ENCODE assay signal across 8 cellular contexts in the genomic region with DNA sequence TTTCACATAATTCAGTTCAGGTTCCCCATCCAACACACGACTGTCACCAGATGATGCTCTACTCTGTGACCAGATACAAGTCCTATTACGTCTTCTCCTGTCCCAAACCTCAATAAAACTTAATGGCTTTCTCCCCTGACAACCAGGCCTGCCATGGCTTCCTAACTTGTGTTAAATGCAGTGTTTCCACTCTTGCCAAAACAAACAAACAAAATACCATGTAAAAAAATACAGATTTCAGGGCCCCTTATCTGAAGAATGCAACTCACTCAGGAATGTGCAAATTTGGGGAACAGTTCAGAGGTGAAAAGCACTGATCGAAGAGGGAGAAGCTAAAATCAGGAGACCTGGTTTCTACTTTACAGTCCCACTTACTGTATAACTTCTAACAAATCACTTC. TPM values are rescaled to one million over a fixed set of nuclear protein-coding genes. Genes with fewer than 3 reads are reported as not detected.
A peak's percentile ranks its signal among the peaks of the same experiment; 100 is the strongest.
DNase-seq lines count a peak whose midpoint lies in the region; ATAC-seq and TF ChIP-seq lines count a peak whose summit lies in the region.

No MANE protein-coding gene starts in this region.

- peaks cover 13 to 23% (median 15%) of the 10 kb centered on the region in 3 donors for H3K4me1 Mint-ChIP-seq in naive B cell

- H3K4me3 Mint-ChIP-seq in naive B cell: peak overlapping the region; percentile 90 to 99 (median 96)

- CTCF ChIA-PET in BJ (lab: Yijun Ruan, JAX): interaction anchor here (2.2 to 2.9 kb wide), 2 partner anchors 442 to 467 kb away, joined by 5 to 10 read pairs; no protein-coding TSS in a partner anchor

- no peaks in the 10 kb centered on the region for H3K9me3 Mint-ChIP-seq in naive B cell

- H3K9me3 ChIP-seq in colonic mucosa: no peaks in the 10 kb centered on the region

- H3K4me3 ChIP-seq in BJ (ENCODE audit: low read depth, low read length) (peak overlapping the region; percentile 57), LNCaP clone FGC (ENCODE audit: low read depth, low read length) (peak overlapping the region; percentile 78), colonic mucosa (peak overlapping the region; percentile 73)

- H3K36me3 ChIP-seq in BJ (ENCODE audit: control insufficient read depth, insufficient read depth, low read length): no peaks in the 10 kb centered on the region; the same call in 1 of the 2 replicates
- no peaks in the 10 kb centered on the region for H3K36me3 ChIP-seq in colonic mucosa

- no peak for ATAC-seq in naive B cell (ENCODE audit: low read depth in 2 of 2)

- peak overlapping the region; percentile 24 for H3K27ac ChIP-seq in colonic mucosa

- no peak for TF ChIP-seq CTCF in BJ (IDR thresholded peaks at IDR 0.05; ENCODE audit: insufficient read depth, low read depth, low read length)
- TF ChIP-seq CTCF in LNCaP clone FGC (IDR thresholded peaks at IDR 0.05; ENCODE audit: control insufficient read depth, extremely low read depth, insufficient read depth): no peak
- TF ChIP-seq CTCF in colonic mucosa (IDR thresholded peaks at IDR 0.05): no peak

- H3K36me3 Mint-ChIP-seq in naive B cell: no peaks in the 10 kb centered on the region

- peak overlapping the region; percentile 7 to 97 (median 93) for H3K27ac Mint-ChIP-seq in naive B cell

- no peaks in the 10 kb centered on the region for H3K27me3 ChIP-seq in BJ (ENCODE audit: control insufficient read depth, insufficient read depth, low read length)
- no peaks in the 10 kb centered on the region for H3K27me3 ChIP-seq in colonic mucosa

- intact Hi-C loops in colonic mucosa (cut with DNase I): no loop called here

- no peaks in the 10 kb centered on the region for H3K27me3 Mint-ChIP-seq in naive B cell

- H3K4me1 ChIP-seq in colonic mucosa: no peaks in the 10 kb centered on the region

- POLR2A ChIA-PET in BJ (lab: Charles Lee): no interaction called here

- H3K9ac ChIP-seq in colonic mucosa (ENCODE audit: low read depth in 2 of 2, low read length in 2 of 2): peak overlapping the region; percentile 41 to 80

- DNase-seq in BJ (ENCODE audit: low read depth): no peak
- DNase-seq in LNCaP clone FGC (ENCODE audit: low read depth): no peak
- DNase-seq in colonic mucosa: no peak
- DNase-seq in naive B cell: no peak
- no peak for DNase-seq in NCI-H510A (lab: John Stamatoyannopoulos, UW)
- DNase-seq in epidermal melanocyte (ENCODE audit: insufficient read length, low spot score): no peak
- DNase-seq in stimulated activated naive CD4-positive, alpha-beta T cell treated with Interleukin-2 at 50 U/mL for 16 hours (lab: John Stamatoyannopoulos, UW): no peak
- no peak for DNase-seq in NK-92 treated with Interleukin-12 subunit alpha and Interleukin-12 subunit beta, amount 100 ng/mL, for 24 hours (lab: John Stamatoyannopoulos, UW)

RNA-seq across cellular contexts. Expression of a gene that starts 0.9 kb away (rescaled TPM):
- polyA plus RNA-seq in BJ (2011; rRNA removed) (5.9 and 10.6 TPM in 2 replicates), naive B cell (ENCODE audit: low read depth in 6 of 6) (1 to 10 TPM in 2 of 6 donors, under 1 TPM in 3, not detected in 1; 0.13 to 1.7 (median 0.88) TPM)
- 2.6 and 4.2 TPM in 2 replicates for polyA minus RNA-seq in BJ (2011; rRNA and poly(A)+ RNA removed)
- 10 to 100 TPM in 1 of 2 donors, 1 to 10 TPM in 1; 6.8 to 17.6 TPM for total RNA-seq in colonic mucosa
